27 cellular contexts compared by ENCODE assay signal in the genomic region with DNA sequence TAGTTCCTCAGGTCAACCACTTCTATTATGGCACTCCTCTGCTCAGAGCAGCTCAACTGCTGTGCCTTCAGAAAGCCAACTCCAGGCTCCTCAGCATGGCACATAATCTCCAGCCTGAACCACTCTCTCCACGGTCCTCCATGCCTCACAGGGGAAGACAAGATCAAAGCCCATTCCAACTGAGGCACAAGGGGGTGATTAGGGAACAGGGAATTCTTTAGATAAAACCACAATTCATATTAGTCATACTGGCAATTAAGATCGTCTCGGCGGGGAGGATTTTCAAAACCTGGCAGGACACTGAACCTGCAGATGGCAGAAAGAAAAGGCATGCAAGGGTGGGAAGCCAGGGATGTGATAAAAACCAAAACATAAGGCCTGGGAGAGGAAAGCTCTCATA.
"Had no signal": no experiment of that assay in that cellular context is flagged by ENCODE, and none has a peak within 500 bp of the region (broad histone marks: within the 10 kb centered on the region; RNA-seq: fewer than 3 reads in every experiment).

No MANE protein-coding gene starts in this region.

- H3K4me1 Mint-ChIP-seq: activated naive CD8-positive, alpha-beta T cell treated with anti-CD3 and anti-CD28 coated beads, Interleukin-2, amount 10 ng/mL, durations not matched to agents 7 days and 5 days; T-helper 17 cell; WTC11 had no signal

- H3K27ac ChIP-seq: adrenal gland, breast epithelium had no signal

- H3K4me1 ChIP-seq: adrenal gland, breast epithelium had no signal

- H3K27me3 Mint-ChIP-seq: activated naive CD8-positive, alpha-beta T cell treated with anti-CD3 and anti-CD28 coated beads, Interleukin-2, amount 10 ng/mL, durations not matched to agents 7 days and 5 days; T-helper 17 cell had no signal

- H3K36me3 ChIP-seq: adrenal gland, breast epithelium had no signal

- H3K4me3 ChIP-seq: adrenal gland, breast epithelium had no signal

- ATAC-seq: activated CD8-positive, alpha-beta T cell treated with anti-CD3 and anti-CD28 coated beads, Interleukin-2, amount 10 ng/mL, durations not matched to agents 7 days and 5 days; Panc1; T-helper 17 cell; WTC11 had no signal

- H3K27me3 ChIP-seq: adrenal gland had no signal

- H3K9me3 ChIP-seq: adrenal gland had no signal

- H3K36me3 Mint-ChIP-seq: activated naive CD8-positive, alpha-beta T cell treated with anti-CD3 and anti-CD28 coated beads, Interleukin-2, amount 10 ng/mL, durations not matched to agents 7 days and 5 days had no signal

- H3K4me3 Mint-ChIP-seq: activated CD8-positive, alpha-beta T cell treated with anti-CD3 and anti-CD28 coated beads, Interleukin-2, amount 10 ng/mL, durations not matched to agents 7 days and 5 days; activated naive CD8-positive, alpha-beta T cell treated with anti-CD3 and anti-CD28 coated beads, Interleukin-2, amount 10 ng/mL, durations not matched to agents 7 days and 5 days; T-helper 17 cell; WTC11 had no signal

- DNase-seq: activated CD4-positive, alpha-beta T cell treated with anti-CD3 and anti-CD28 coated beads for 48 hours; activated CD4-positive, alpha-beta T cell treated with anti-CD3 and anti-CD28 coated beads, Interleukin-2, amount 50 U/mL, for 4 hours; activated CD4-positive, CD25-positive, alpha-beta regulatory T cell treated with anti-CD3 and anti-CD28 coated beads, Interleukin-2, amount 50 U/mL, for 72 hours; activated CD8-positive, alpha-beta memory T cell treated with anti-CD3 and anti-CD28 coated beads, Interleukin-2, amount 50 U/mL, for 48 hours; activated CD8-positive, alpha-beta T cell treated with anti-CD3 and anti-CD28 coated beads, Interleukin-2, amount 10 ng/mL, durations not matched to agents 7 days and 5 days; activated naive CD4-positive, alpha-beta T cell treated with anti-CD3 and anti-CD28 coated beads, Interleukin-2, amount 50 U/mL, for 16 hours; activated naive CD8-positive, alpha-beta T cell treated with anti-CD3 and anti-CD28 coated beads, Interleukin-2, amount 10 ng/mL, durations not matched to agents 7 days and 5 days; activated T-cell treated with anti-CD3 and anti-CD28 coated beads, Interleukin-2, amount 50 U/mL, for 1 hour; adrenal gland; anterior cingulate cortex; caudate nucleus; Kasumi-1; NCI-H1048; NCI-H146; NCI-H187 treated with DMSO at 0.1 percent for 48 hours; NCI-H2171 treated with DMSO at 0.1 percent for 48 hours; NCI-H226; NCI-H510A; NCI-H526 treated with DMSO at 0.1 percent for 48 hours; NK-92 treated with Interleukin-12 subunit alpha and Interleukin-12 subunit beta, amount 100 ng/mL, for 24 hours; OCI-M1; SHP77 treated with DMSO at 0.1 percent for 48 hours; T-helper 17 cell; T-helper 9 cell had no signal

- H3K27ac Mint-ChIP-seq: activated CD8-positive, alpha-beta T cell treated with anti-CD3 and anti-CD28 coated beads, Interleukin-2, amount 10 ng/mL, durations not matched to agents 7 days and 5 days; activated naive CD8-positive, alpha-beta T cell treated with anti-CD3 and anti-CD28 coated beads, Interleukin-2, amount 10 ng/mL, durations not matched to agents 7 days and 5 days; T-helper 17 cell; WTC11 had no signal
